Comparison of ENCODE assay signal across 8 cellular contexts in genomic region chr21:31873275-31873695, GRCh38. TPM values are rescaled to one million over a fixed set of nuclear protein-coding genes. Genes with fewer than 3 reads are reported as not detected.
DNase-seq lines count a peak whose midpoint lies in the region; ATAC-seq and TF ChIP-seq lines count a peak whose summit lies in the region.

No MANE protein-coding gene starts in this region.

- no peak overlapping the region for H3K23ac ChIP-seq in mesenchymal stem cell (ENCODE audit: low read length in 2 of 2)

- peaks cover 53 to 62% of the 10 kb centered on the region in 2 donors for H3K27me3 Mint-ChIP-seq in stimulated activated naive B cell treated with anti-CD40 and anti-IgM and Interleukin-4, amounts not matched to agents 10 μg/mL and 1 μg/mL and 100 μg/mL, for 72 hours

- peak overlapping the region; percentile 67 for H3K9ac ChIP-seq in mesenchymal stem cell (ENCODE audit: low read length)

- POLR2A ChIA-PET in A673 (lab: Charles Lee; ENCODE audit: low non-redundant PET): no interaction called here

- no peak overlapping the region for H3K18ac ChIP-seq in mesenchymal stem cell (ENCODE audit: low read depth in 1 of 2, low read length in 2 of 2)

- H3K14ac ChIP-seq in mesenchymal stem cell (ENCODE audit: low read length in 2 of 2): no peak overlapping the region

- peak overlapping the region; percentile 18 for H2AFZ ChIP-seq in mesenchymal stem cell (ENCODE audit: low read depth, low read length)

- TF ChIP-seq POLR2A in erythroblast (IDR thresholded peaks at IDR 0.05; ENCODE audit: low read length): no peak

- no peaks in the 10 kb centered on the region for H3K36me3 Mint-ChIP-seq in stimulated activated naive B cell treated with anti-CD40 and anti-IgM and Interleukin-4, amounts not matched to agents 10 μg/mL and 1 μg/mL and 100 μg/mL, for 72 hours

- H3K79me1 ChIP-seq in mesenchymal stem cell (replicated peaks; ENCODE audit: low read length, poor library complexity, severe bottlenecking): no peaks in the 10 kb centered on the region

- H3K27ac Mint-ChIP-seq in stimulated activated naive B cell treated with anti-CD40 and anti-IgM and Interleukin-4, amounts not matched to agents 10 μg/mL and 1 μg/mL and 100 μg/mL, for 72 hours: no peak overlapping the region

- DNase-seq in A673 (ENCODE audit: low spot score) (no peak), HFF-Myc (ENCODE audit: extremely low read depth, low read depth) (no peak), brain microvascular endothelial cell (no peak), mesenchymal stem cell (no peak), erythroblast (lab: John Stamatoyannopoulos, UW) (no peak), NCI-H2107 (lab: John Stamatoyannopoulos, UW) (no peak)
- DNase-seq in stimulated activated naive B cell treated with anti-CD40 and anti-IgM and Interleukin-4, amounts not matched to agents 10 μg/mL and 1 μg/mL and 100 μg/mL, for 72 hours: no peak

- peak overlapping the region in 1 of 2 donors; percentile 88 for H3K4me3 Mint-ChIP-seq in stimulated activated naive B cell treated with anti-CD40 and anti-IgM and Interleukin-4, amounts not matched to agents 10 μg/mL and 1 μg/mL and 100 μg/mL, for 72 hours

- BruUV-seq in A673 (replicated peaks; lab: Mats Ljungman, UMichigan): no TSS peak

- no peak overlapping the region for H3K4ac ChIP-seq in mesenchymal stem cell (ENCODE audit: low read depth in 1 of 2, low read length in 2 of 2)

- CTCF ChIA-PET in A673 (lab: Charles Lee): no interaction called here

- no peak overlapping the region for H4K91ac ChIP-seq in mesenchymal stem cell (ENCODE audit: low read length)

- in situ Hi-C loops in brain microvascular endothelial cell (cut with HindIII; ENCODE audit: low pct_ligation_motif_present, low sequenced_read_pairs): no loop called here

- ATAC-seq in stimulated activated naive B cell treated with anti-CD40 and anti-IgM and Interleukin-4, amounts not matched to agents 10 μg/mL and 1 μg/mL and 100 μg/mL, for 72 hours (replicated peaks): no peak
- ATAC-seq in HG03457 (IDR thresholded peaks at IDR 0.05; ENCODE audit: unreplicated experiment): no peak

- no peaks in the 10 kb centered on the region for H3K9me3 ChIP-seq in A673 (ENCODE audit: low read depth, low read length, poor library complexity, severe bottlenecking)
- H3K9me3 ChIP-seq in mesenchymal stem cell (ENCODE audit: control insufficient read depth, low read length): no peaks in the 10 kb centered on the region

- H3K36me3 ChIP-seq in A673 (ENCODE audit: insufficient read depth, low read length, poor library complexity, severe bottlenecking) (no peaks in the 10 kb centered on the region), brain microvascular endothelial cell (replicated peaks) (no peaks in the 10 kb centered on the region), mesenchymal stem cell (ENCODE audit: control insufficient read depth in 1 of 2, insufficient read depth in 2 of 2, low read depth in 1 of 2, low read length in 2 of 2) (no peaks in the 10 kb centered on the region)

- under 1% methylated on average over 36 of the region's 58 CpGs for WGBS in mesenchymal stem cell

- H3K27me3 ChIP-seq in A673 (replicated peaks; ENCODE audit: insufficient read depth, low read depth, low read length, poor library complexity) (peaks cover 66% of the 10 kb centered on the region), brain microvascular endothelial cell (replicated peaks) (peaks cover 39% of the 10 kb centered on the region), mesenchymal stem cell (ENCODE audit: control insufficient read depth in 1 of 2, insufficient read depth in 1 of 2, low read length in 2 of 2) (peaks cover 38 to 49% of the 10 kb centered on the region in 2 experiments)

- H2AK5ac ChIP-seq in mesenchymal stem cell (ENCODE audit: low read length, severe bottlenecking): no peak overlapping the region

- H3K9me3 Mint-ChIP-seq in stimulated activated naive B cell treated with anti-CD40 and anti-IgM and Interleukin-4, amounts not matched to agents 10 μg/mL and 1 μg/mL and 100 μg/mL, for 72 hours: no peaks in the 10 kb centered on the region

- intact Hi-C loops in A673 (cut with micrococcal nuclease; ENCODE audit: unreplicated experiment): no loop called here

- peak overlapping the region in 1 of 2 experiments; percentile 54 for H2BK12ac ChIP-seq in mesenchymal stem cell (ENCODE audit: low read length in 2 of 2)

- H2BK5ac ChIP-seq in mesenchymal stem cell (ENCODE audit: low read depth, low read length, poor library complexity, severe bottlenecking): no peak overlapping the region

- H3K4me3 ChIP-seq in A673 (ENCODE audit: low read depth, low read length, poor library complexity, severe bottlenecking) (peak overlapping the region; percentile 57), HFF-Myc (replicated peaks; ENCODE audit: low read depth, low read length) (peak overlapping the region; percentile 56), brain microvascular endothelial cell (ENCODE audit: low read depth, low read length) (peak overlapping the region; percentile 39), mesenchymal stem cell (ENCODE audit: insufficient read depth in 1 of 2, low read depth in 1 of 2, low read length in 2 of 2) (peak overlapping the region; percentile 56 to 76)

- H2BK15ac ChIP-seq in mesenchymal stem cell (ENCODE audit: low read depth, poor library complexity, severe bottlenecking): no peak overlapping the region

- peaks cover 5% of the 10 kb centered on the region for H3K4me1 ChIP-seq in A673 (ENCODE audit: insufficient read depth, low read length, poor library complexity, severe bottlenecking)
- peaks cover 17% of the 10 kb centered on the region for H3K4me1 ChIP-seq in mesenchymal stem cell (ENCODE audit: control insufficient read depth, insufficient read depth, low read depth, low read length)

- TF ChIP-seq CTCF in A673 (conservative IDR thresholded peaks at IDR 0.05; ENCODE audit: low read depth, low read length): no peak
- no peak for TF ChIP-seq CTCF in HFF-Myc (IDR thresholded peaks at IDR 0.05; ENCODE audit: low read depth, low read length, missing control alignments)
- TF ChIP-seq CTCF in brain microvascular endothelial cell (IDR thresholded peaks at IDR 0.05; ENCODE audit: low read depth, low read length, missing control alignments): no peak

- no peak overlapping the region for H4K8ac ChIP-seq in mesenchymal stem cell (ENCODE audit: low read length)

- H3K27ac ChIP-seq in A673 (ENCODE audit: low read depth, low read length, poor library complexity, severe bottlenecking) (peak overlapping the region; percentile 42), brain microvascular endothelial cell (no peak overlapping the region), mesenchymal stem cell (ENCODE audit: low read length, poor library complexity, severe bottlenecking) (no peak overlapping the region)

- peak overlapping the region; percentile 98 for H3K4me2 ChIP-seq in mesenchymal stem cell (ENCODE audit: low read length, poor library complexity, severe bottlenecking)

- H3K4me1 Mint-ChIP-seq in stimulated activated naive B cell treated with anti-CD40 and anti-IgM and Interleukin-4, amounts not matched to agents 10 μg/mL and 1 μg/mL and 100 μg/mL, for 72 hours: peaks cover 5 to 9% of the 10 kb centered on the region in 2 donors

- H2BK120ac ChIP-seq in mesenchymal stem cell (ENCODE audit: low read depth, low read length): no peak overlapping the region

RNA-seq across cellular contexts. Expression of gene HUNK, which starts 0.5 kb away (rescaled TPM):
- total RNA-seq in A673 (2021): 1.9 and 2.1 TPM in 2 replicates
- 0.46 TPM for polyA plus RNA-seq in mesenchymal stem cell (2013, experiment 1 of 2)
- 0.52 TPM for polyA plus RNA-seq in mesenchymal stem cell (2013, experiment 2 of 2)
